14 cellular contexts compared by ENCODE assay signal in genomic region chr7:106089647-106090046, GRCh38. TPM values are rescaled to one million over a fixed set of nuclear protein-coding genes. Genes with fewer than 3 reads are reported as not detected.
DNase-seq lines count a peak whose midpoint lies in the region; ATAC-seq and TF ChIP-seq lines count a peak whose summit lies in the region.
"Had no signal": no experiment of that assay in that cellular context is flagged by ENCODE, and none has a peak within 500 bp of the region (broad histone marks: within the 10 kb centered on the region; RNA-seq: fewer than 3 reads in every experiment).

No MANE protein-coding gene starts in this region.

- DNase-seq in DMS153 (lab: John Stamatoyannopoulos, UW) (no peak), tibial nerve (ENCODE audit: low spot score in 2 of 2) (no peak), ureter (ENCODE audit: low spot score) (no peak), progenitor cell of endocrine pancreas (ENCODE audit: low spot score, unreplicated experiment) (no peak)
- DNase-seq: colonic mucosa, psoas muscle, SJCRH30, upper lobe of left lung had no signal

- H3K4me1 Mint-ChIP-seq in progenitor cell of endocrine pancreas (ENCODE audit: low read depth) = no peaks in the 10 kb centered on the region

- H4K20me1 ChIP-seq in SU-DHL-6 (ENCODE audit: low read depth, low read length) = no peaks in the 10 kb centered on the region

- peaks cover 19% of the 10 kb centered on the region for H3K79me2 ChIP-seq in SU-DHL-6 (ENCODE audit: insufficient read depth, low read length)

- no peaks in the 10 kb centered on the region for H3K9me2 ChIP-seq in SU-DHL-6 (replicated peaks; ENCODE audit: insufficient read depth, low read length)

- TF ChIP-seq POLR2A in tibial nerve (IDR thresholded peaks at IDR 0.05) = no peak

- ATAC-seq in GM18868 (IDR thresholded peaks at IDR 0.05; ENCODE audit: unreplicated experiment) (peak; percentile 92), GM21529 (IDR thresholded peaks at IDR 0.05; ENCODE audit: unreplicated experiment) (peak; percentile 94), HG03108 (IDR thresholded peaks at IDR 0.05; ENCODE audit: unreplicated experiment) (peak; percentile 88)
- ATAC-seq: activated naive CD4-positive, alpha-beta T cell treated with anti-CD3 and anti-CD28 coated beads, Interleukin-2, amount 50 U/mL, for 72 hours; psoas muscle had no signal

- no peaks in the 10 kb centered on the region for H3K27me3 Mint-ChIP-seq in progenitor cell of endocrine pancreas

- peak overlapping the region; percentile 83 for H3K27ac ChIP-seq in SU-DHL-6 (ENCODE audit: low read depth, low read length)
- H3K27ac ChIP-seq in tibial nerve = no peak overlapping the region
- H3K27ac ChIP-seq: colonic mucosa, psoas muscle, SJCRH30, upper lobe of left lung had no signal

- no peaks in the 10 kb centered on the region for H3K4me1 ChIP-seq in tibial nerve
- H3K4me1 ChIP-seq: colonic mucosa, psoas muscle, SJCRH30, upper lobe of left lung had no signal

- H3K4me3 ChIP-seq in SU-DHL-6 (ENCODE audit: insufficient read depth, low read length, poor library complexity, severe bottlenecking) (no peak overlapping the region), tibial nerve (no peak overlapping the region)
- H3K4me3 ChIP-seq: colonic mucosa, lung, psoas muscle, SJCRH30, upper lobe of left lung had no signal

- H3K27ac Mint-ChIP-seq in progenitor cell of endocrine pancreas = no peak overlapping the region

- H3K4me2 ChIP-seq in SU-DHL-6 (ENCODE audit: low read depth, low read length, poor library complexity, severe bottlenecking) = peak overlapping the region; percentile 36

- H3K4me3 Mint-ChIP-seq in progenitor cell of endocrine pancreas (ENCODE audit: low read depth) = no peak overlapping the region

- peaks cover 52% of the 10 kb centered on the region for H3K36me3 ChIP-seq in SU-DHL-6 (ENCODE audit: low read length)
- peaks cover 0 to 75% (median 11%) of the 10 kb centered on the region in 3 donors for H3K36me3 ChIP-seq in tibial nerve
- H3K36me3 ChIP-seq: colonic mucosa had no signal

- 76 to 79% methylated on average over 4 of the region's 4 CpGs for WGBS in tibial nerve, 2 donors

- H3K36me3 Mint-ChIP-seq in progenitor cell of endocrine pancreas (ENCODE audit: insufficient read depth) = peaks cover 24% of the 10 kb centered on the region

- H3F3A ChIP-seq in SU-DHL-6 (ENCODE audit: insufficient read depth) = peaks cover 87% of the 10 kb centered on the region

- TF ChIP-seq EP300 in tibial nerve (IDR thresholded peaks at IDR 0.05) = no peak

- H3K27me3 ChIP-seq in SU-DHL-6 (ENCODE audit: low read length) (no peaks in the 10 kb centered on the region), tibial nerve (no peaks in the 10 kb centered on the region)
- H3K27me3 ChIP-seq: colonic mucosa, SJCRH30, upper lobe of left lung had no signal

- peaks cover 6% of the 10 kb centered on the region for H3K9me3 Mint-ChIP-seq in progenitor cell of endocrine pancreas (ENCODE audit: low read depth)

- peak overlapping the region; percentile 10 for H3K9ac ChIP-seq in SU-DHL-6 (ENCODE audit: low read length)

- TF ChIP-seq CTCF in SU-DHL-6 (IDR thresholded peaks at IDR 0.05; ENCODE audit: insufficient read depth, low read length, poor library complexity, severe bottlenecking) = no peak
- no peak for TF ChIP-seq CTCF in tibial nerve (IDR thresholded peaks at IDR 0.05)
- no peak for TF ChIP-seq CTCF in progenitor cell of endocrine pancreas (IDR thresholded peaks at IDR 0.05; ENCODE audit: unreplicated experiment)

- H3K9me3 ChIP-seq in SU-DHL-6 (ENCODE audit: insufficient read depth, low read length) = no peaks in the 10 kb centered on the region
- no peaks in the 10 kb centered on the region for H3K9me3 ChIP-seq in tibial nerve
- H3K9me3 ChIP-seq: colonic mucosa, psoas muscle, SJCRH30, upper lobe of left lung had no signal

- no peak overlapping the region for H2AFZ ChIP-seq in SU-DHL-6 (ENCODE audit: low read depth, low read length, severe bottlenecking)

RNA-seq across cellular contexts. Expression of gene SYPL1, which starts 22.5 kb away (rescaled TPM):
- total RNA-seq in tibial nerve (10 to 100 TPM; 69.6 to 79.5 (median 71.5) TPM), ureter (169 TPM), progenitor cell of endocrine pancreas (52.8 and 60.3 TPM in 2 replicates)
